Comparison of ENCODE assay signal across 13 cellular contexts in genomic region chr17:17696871-17697633, GRCh38. TPM values are rescaled to one million over a fixed set of nuclear protein-coding genes. Genes with fewer than 3 reads are reported as not detected.
A peak's percentile ranks its signal among the peaks of the same experiment; 100 is the strongest.
DNase-seq lines count a peak whose midpoint lies in the region; ATAC-seq and TF ChIP-seq lines count a peak whose summit lies in the region.
"Had no signal": no experiment of that assay in that cellular context is flagged by ENCODE, and none has a peak within 500 bp of the region (broad histone marks: within the 10 kb centered on the region; RNA-seq: fewer than 3 reads in every experiment).

No MANE protein-coding gene starts in this region.

- no peak overlapping the region for H2AFZ ChIP-seq in mesenchymal stem cell (ENCODE audit: low read depth, low read length)

- no peak overlapping the region for H3K23ac ChIP-seq in mesenchymal stem cell (ENCODE audit: low read length in 2 of 2)

- H3K79me1 ChIP-seq in mesenchymal stem cell (replicated peaks; ENCODE audit: low read length, poor library complexity, severe bottlenecking) = peaks cover 27% of the 10 kb centered on the region

- no peak overlapping the region for H3K4me3 Mint-ChIP-seq in T-helper 2 cell treated with Interferon-gamma antibody and Interleukin-4, amounts not matched to agents 5 μg/mL and 100 μg/mL, for 36 hours

- no peak for ATAC-seq in GM19023 (IDR thresholded peaks at IDR 0.05; ENCODE audit: unreplicated experiment)

- no peak for TF ChIP-seq POLR2A in breast epithelium (IDR thresholded peaks at IDR 0.05)
- TF ChIP-seq POLR2A in suprapubic skin (IDR thresholded peaks at IDR 0.05) = no peak

- TF ChIP-seq CTCF in breast epithelium (IDR thresholded peaks at IDR 0.05) (no peak), suprapubic skin (IDR thresholded peaks at IDR 0.05) (no peak)

- H3K27ac ChIP-seq in breast epithelium (peak overlapping the region; percentile 99 to 100), mesenchymal stem cell (ENCODE audit: low read length, poor library complexity, severe bottlenecking) (no peak overlapping the region), suprapubic skin (peak overlapping the region; percentile 76)

- peak overlapping the region; percentile 1 for H4K8ac ChIP-seq in mesenchymal stem cell (ENCODE audit: low read length)

- H3K4me1 Mint-ChIP-seq in T-helper 2 cell treated with Interferon-gamma antibody and Interleukin-4, amounts not matched to agents 5 μg/mL and 100 μg/mL, for 36 hours (ENCODE audit: low read depth) = peaks cover 37% of the 10 kb centered on the region

- H3K27me3 Mint-ChIP-seq in T-helper 2 cell treated with Interferon-gamma antibody and Interleukin-4, amounts not matched to agents 5 μg/mL and 100 μg/mL, for 36 hours (ENCODE audit: low read depth) = no peaks in the 10 kb centered on the region

- no peaks in the 10 kb centered on the region for H3K36me3 Mint-ChIP-seq in T-helper 2 cell treated with Interferon-gamma antibody and Interleukin-4, amounts not matched to agents 5 μg/mL and 100 μg/mL, for 36 hours (ENCODE audit: low read depth)

- no peak overlapping the region for H3K4ac ChIP-seq in mesenchymal stem cell (ENCODE audit: low read depth in 1 of 2, low read length in 2 of 2)

- no peaks in the 10 kb centered on the region for H3K36me3 ChIP-seq in breast epithelium
- peaks cover 0 to 6% of the 10 kb centered on the region in 2 experiments for H3K36me3 ChIP-seq in mesenchymal stem cell (ENCODE audit: control insufficient read depth in 1 of 2, insufficient read depth in 2 of 2, low read depth in 1 of 2, low read length in 2 of 2)
- H3K36me3 ChIP-seq in suprapubic skin = no peaks in the 10 kb centered on the region

- no peak for TF ChIP-seq EP300 in suprapubic skin (IDR thresholded peaks at IDR 0.05)

- peak overlapping the region; percentile 44 for H4K91ac ChIP-seq in mesenchymal stem cell (ENCODE audit: low read length)

- intact Hi-C loops in breast epithelium (cut with DNase I; ENCODE audit: low total_unique reads) = no loop called here

- H2BK15ac ChIP-seq in mesenchymal stem cell (ENCODE audit: low read depth, poor library complexity, severe bottlenecking) = peak overlapping the region; percentile 17

- H2BK120ac ChIP-seq in mesenchymal stem cell (ENCODE audit: low read depth, low read length) = no peak overlapping the region

- H2BK5ac ChIP-seq in mesenchymal stem cell (ENCODE audit: low read depth, low read length, poor library complexity, severe bottlenecking) = no peak overlapping the region

- H3K9ac ChIP-seq in mesenchymal stem cell (ENCODE audit: low read length) = peak overlapping the region; percentile 4

- H3K18ac ChIP-seq in mesenchymal stem cell (ENCODE audit: low read depth in 1 of 2, low read length in 2 of 2) = peak overlapping the region in 1 of 2 experiments; percentile 25

- no peaks in the 10 kb centered on the region for H3K27me3 ChIP-seq in breast epithelium
- H3K27me3 ChIP-seq in mesenchymal stem cell (ENCODE audit: control insufficient read depth in 1 of 2, insufficient read depth in 1 of 2, low read length in 2 of 2) = no peaks in the 10 kb centered on the region
- no peaks in the 10 kb centered on the region for H3K27me3 ChIP-seq in suprapubic skin

- H2AK5ac ChIP-seq in mesenchymal stem cell (ENCODE audit: low read length, severe bottlenecking) = peak overlapping the region; percentile 87

- peak overlapping the region; percentile 2 for H3K27ac Mint-ChIP-seq in T-helper 2 cell treated with Interferon-gamma antibody and Interleukin-4, amounts not matched to agents 5 μg/mL and 100 μg/mL, for 36 hours

- H3K4me3 ChIP-seq in breast epithelium (peak overlapping the region in 1 of 3 donors; percentile 6), mesenchymal stem cell (ENCODE audit: insufficient read depth in 1 of 2, low read depth in 1 of 2, low read length in 2 of 2) (no peak overlapping the region), suprapubic skin (no peak overlapping the region)

- WGBS in mesenchymal stem cell = 95% methylated on average over 13 of the region's 13 CpGs
- WGBS in suprapubic skin = 61% methylated on average over 13 of the region's 13 CpGs

- H3K4me2 ChIP-seq in mesenchymal stem cell (ENCODE audit: low read length, poor library complexity, severe bottlenecking) = no peak overlapping the region

- peak overlapping the region in 1 of 2 experiments; percentile 51 for H2BK12ac ChIP-seq in mesenchymal stem cell (ENCODE audit: low read length in 2 of 2)

- H3K9me3 ChIP-seq in breast epithelium (no peaks in the 10 kb centered on the region), mesenchymal stem cell (ENCODE audit: control insufficient read depth, low read length) (no peaks in the 10 kb centered on the region), suprapubic skin (no peaks in the 10 kb centered on the region)

- DNase-seq in T-helper 2 cell treated with Interferon-gamma antibody and Interleukin-4, amounts not matched to agents 5 μg/mL and 100 μg/mL, for 36 hours (ENCODE audit: low spot score) = no peak
- DNase-seq in T-helper 2 cell (no peak), breast epithelium (ENCODE audit: low spot score in 2 of 2) (no peak), mesenchymal stem cell (no peak), suprapubic skin (ENCODE audit: low spot score in 2 of 2) (no peak), NOMO-1 treated with DMSO at 0.1 percent for 48 hours (lab: John Stamatoyannopoulos, UW; ENCODE audit: unreplicated experiment) (no peak)
- no peak for DNase-seq in activated CD8-positive, alpha-beta memory T cell treated with anti-CD3 and anti-CD28 coated beads, Interleukin-2, amount 50 U/mL, for 4 hours
- DNase-seq: ACHN; activated effector memory CD4-positive, alpha-beta T cell treated with anti-CD3 and anti-CD28 coated beads, Interleukin-2, amount 50 U/mL, for 16 hours; NCI-H2081; posterior cingulate gyrus; stimulated activated CD8-positive, alpha-beta memory T cell treated with anti-CD3 and anti-CD28 coated beads, Interleukin-4, amount 100 ng/mL, for 48 hours had no signal

- H3K4me1 ChIP-seq in breast epithelium = peaks cover 28 to 64% of the 10 kb centered on the region in 2 donors
- peaks cover 72% of the 10 kb centered on the region for H3K4me1 ChIP-seq in mesenchymal stem cell (ENCODE audit: control insufficient read depth, insufficient read depth, low read depth, low read length)
- H3K4me1 ChIP-seq in suprapubic skin = peaks cover 93% of the 10 kb centered on the region

- H3K14ac ChIP-seq in mesenchymal stem cell (ENCODE audit: low read length in 2 of 2) = no peak overlapping the region

- H3K9me3 Mint-ChIP-seq in T-helper 2 cell treated with Interferon-gamma antibody and Interleukin-4, amounts not matched to agents 5 μg/mL and 100 μg/mL, for 36 hours = no peaks in the 10 kb centered on the region

RNA-seq across cellular contexts. Expression of gene RAI1, which starts 15.8 kb away (rescaled TPM):
- 10 to 100 TPM in 2 of 3 donors, 1 to 10 TPM in 1; 5.6 to 25.6 (median 20.6) TPM for total RNA-seq in breast epithelium
- polyA plus RNA-seq in mesenchymal stem cell (2013, experiment 1 of 2) = 24.1 TPM
- 22.8 TPM for polyA plus RNA-seq in mesenchymal stem cell (2013, experiment 2 of 2)
- total RNA-seq in suprapubic skin = 10 to 100 TPM; 20.3 to 46.1 (median 30.4) TPM
